Comparison of ENCODE assay signal across 3 cellular contexts in the genomic region with DNA sequence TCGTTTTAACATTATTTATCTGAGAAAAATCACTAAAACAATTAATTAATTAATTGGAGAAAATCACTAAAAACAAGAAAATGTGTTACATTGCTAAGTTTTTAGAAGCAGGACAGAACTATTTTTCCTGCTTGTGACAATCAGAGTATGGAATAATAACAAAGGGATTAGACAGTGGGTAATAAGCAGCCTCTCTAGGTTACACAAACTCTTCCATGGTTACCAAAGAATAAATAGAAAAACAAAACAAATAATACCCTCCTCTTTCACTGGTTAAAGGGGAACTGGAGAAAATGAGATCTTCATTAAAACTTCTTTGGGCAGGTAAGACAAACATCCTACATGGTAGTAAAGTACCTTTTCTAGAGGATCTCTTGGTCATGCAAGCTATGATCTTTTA.
TF ChIP-seq lines count a peak whose summit lies in the region.

No MANE protein-coding gene starts in this region.

TF ChIP-seq in GM23338, 12 proteins besides CTCF, POLR2A, EP300 and RAD21 (continues in another document):
- TF ChIP-seq, protein P1, sequence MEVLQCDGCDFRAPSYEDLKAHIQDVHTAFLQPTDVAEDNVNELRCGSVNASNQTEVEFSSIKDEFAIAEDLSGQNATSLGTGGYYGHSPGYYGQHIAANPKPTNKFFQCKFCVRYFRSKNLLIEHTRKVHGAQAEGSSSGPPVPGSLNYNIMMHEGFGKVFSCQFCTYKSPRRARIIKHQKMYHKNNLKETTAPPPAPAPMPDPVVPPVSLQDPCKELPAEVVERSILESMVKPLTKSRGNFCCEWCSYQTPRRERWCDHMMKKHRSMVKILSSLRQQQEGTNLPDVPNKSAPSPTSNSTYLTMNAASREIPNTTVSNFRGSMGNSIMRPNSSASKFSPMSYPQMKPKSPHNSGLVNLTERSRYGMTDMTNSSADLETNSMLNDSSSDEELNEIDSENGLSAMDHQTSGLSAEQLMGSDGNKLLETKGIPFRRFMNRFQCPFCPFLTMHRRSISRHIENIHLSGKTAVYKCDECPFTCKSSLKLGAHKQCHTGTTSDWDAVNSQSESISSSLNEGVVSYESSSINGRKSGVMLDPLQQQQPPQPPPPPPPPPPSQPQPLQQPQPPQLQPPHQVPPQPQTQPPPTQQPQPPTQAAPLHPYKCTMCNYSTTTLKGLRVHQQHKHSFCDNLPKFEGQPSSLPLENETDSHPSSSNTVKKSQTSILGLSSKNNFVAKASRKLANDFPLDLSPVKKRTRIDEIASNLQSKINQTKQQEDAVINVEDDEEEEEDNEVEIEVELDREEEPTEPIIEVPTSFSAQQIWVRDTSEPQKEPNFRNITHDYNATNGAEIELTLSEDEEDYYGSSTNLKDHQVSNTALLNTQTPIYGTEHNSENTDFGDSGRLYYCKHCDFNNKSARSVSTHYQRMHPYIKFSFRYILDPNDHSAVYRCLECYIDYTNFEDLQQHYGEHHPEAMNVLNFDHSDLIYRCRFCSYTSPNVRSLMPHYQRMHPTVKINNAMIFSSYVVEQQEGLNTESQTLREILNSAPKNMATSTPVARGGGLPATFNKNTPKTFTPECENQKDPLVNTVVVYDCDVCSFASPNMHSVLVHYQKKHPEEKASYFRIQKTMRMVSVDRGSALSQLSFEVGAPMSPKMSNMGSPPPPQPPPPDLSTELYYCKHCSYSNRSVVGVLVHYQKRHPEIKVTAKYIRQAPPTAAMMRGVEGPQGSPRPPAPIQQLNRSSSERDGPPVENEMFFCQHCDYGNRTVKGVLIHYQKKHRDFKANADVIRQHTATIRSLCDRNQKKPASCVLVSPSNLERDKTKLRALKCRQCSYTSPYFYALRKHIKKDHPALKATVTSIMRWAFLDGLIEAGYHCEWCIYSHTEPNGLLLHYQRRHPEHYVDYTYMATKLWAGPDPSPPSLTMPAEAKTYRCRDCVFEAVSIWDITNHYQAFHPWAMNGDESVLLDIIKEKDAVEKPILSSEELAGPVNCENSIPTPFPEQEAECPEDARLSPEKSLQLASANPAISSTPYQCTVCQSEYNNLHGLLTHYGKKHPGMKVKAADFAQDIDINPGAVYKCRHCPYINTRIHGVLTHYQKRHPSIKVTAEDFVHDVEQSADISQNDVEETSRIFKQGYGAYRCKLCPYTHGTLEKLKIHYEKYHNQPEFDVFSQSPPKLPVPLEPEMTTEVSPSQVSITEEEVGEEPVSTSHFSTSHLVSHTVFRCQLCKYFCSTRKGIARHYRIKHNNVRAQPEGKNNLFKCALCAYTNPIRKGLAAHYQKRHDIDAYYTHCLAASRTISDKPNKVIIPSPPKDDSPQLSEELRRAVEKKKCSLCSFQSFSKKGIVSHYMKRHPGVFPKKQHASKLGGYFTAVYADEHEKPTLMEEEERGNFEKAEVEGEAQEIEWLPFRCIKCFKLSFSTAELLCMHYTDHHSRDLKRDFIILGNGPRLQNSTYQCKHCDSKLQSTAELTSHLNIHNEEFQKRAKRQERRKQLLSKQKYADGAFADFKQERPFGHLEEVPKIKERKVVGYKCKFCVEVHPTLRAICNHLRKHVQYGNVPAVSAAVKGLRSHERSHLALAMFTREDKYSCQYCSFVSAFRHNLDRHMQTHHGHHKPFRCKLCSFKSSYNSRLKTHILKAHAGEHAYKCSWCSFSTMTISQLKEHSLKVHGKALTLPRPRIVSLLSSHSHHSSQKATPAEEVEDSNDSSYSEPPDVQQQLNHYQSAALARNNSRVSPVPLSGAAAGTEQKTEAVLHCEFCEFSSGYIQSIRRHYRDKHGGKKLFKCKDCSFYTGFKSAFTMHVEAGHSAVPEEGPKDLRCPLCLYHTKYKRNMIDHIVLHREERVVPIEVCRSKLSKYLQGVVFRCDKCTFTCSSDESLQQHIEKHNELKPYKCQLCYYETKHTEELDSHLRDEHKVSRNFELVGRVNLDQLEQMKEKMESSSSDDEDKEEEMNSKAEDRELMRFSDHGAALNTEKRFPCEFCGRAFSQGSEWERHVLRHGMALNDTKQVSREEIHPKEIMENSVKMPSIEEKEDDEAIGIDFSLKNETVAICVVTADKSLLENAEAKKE (CRISPR knock-in tag; IDR thresholded peaks at IDR 0.05): no peak
- TF ChIP-seq ZNF331 (CRISPR knock-in tag; IDR thresholded peaks at IDR 0.05; ENCODE audit: low read depth) (no peak), STAT1 (IDR thresholded peaks at IDR 0.05; ENCODE audit: unreplicated experiment) (no peak), EZH2 (IDR thresholded peaks at IDR 0.05; ENCODE audit: low read depth, unreplicated experiment) (no peak), JUNB (IDR thresholded peaks at IDR 0.05; ENCODE audit: unreplicated experiment) (no peak), EZH2phosphoT487 (IDR thresholded peaks at IDR 0.05; ENCODE audit: unreplicated experiment) (no peak)

TF ChIP-seq in H1, 55 proteins besides CTCF, POLR2A, EP300 and RAD21:
- TF ChIP-seq CEBPB (IDR thresholded peaks at IDR 0.05; ENCODE audit: low read depth, low read length): no peak
- no peak for TF ChIP-seq ASH2L (IDR thresholded peaks at IDR 0.05; ENCODE audit: low read length)
- no peak for TF ChIP-seq CBX5 (IDR thresholded peaks at IDR 0.05; ENCODE audit: low read depth, low read length)
- TF ChIP-seq BRCA1 (IDR thresholded peaks at IDR 0.05; ENCODE audit: low read depth, low read length): no peak
- no peak for TF ChIP-seq SP4 (IDR thresholded peaks at IDR 0.05; ENCODE audit: low read length)
- TF ChIP-seq BCL11A (IDR thresholded peaks at IDR 0.05; ENCODE audit: low read depth in 2 of 2, low read length in 2 of 2): no peak
- no peak for TF ChIP-seq ATF3 (IDR thresholded peaks at IDR 0.05; ENCODE audit: insufficient read depth, low read depth, low read length)
- TF ChIP-seq RBBP5 (IDR thresholded peaks at IDR 0.05; ENCODE audit: borderline replicate concordance, low read depth, low read length): no peak
- TF ChIP-seq SP1 (IDR thresholded peaks at IDR 0.05; ENCODE audit: low read depth, low read length): no peak
- TF ChIP-seq KDM1A (IDR thresholded peaks at IDR 0.05; ENCODE audit: borderline replicate concordance, low read length): no peak
- TF ChIP-seq CHD1 (IDR thresholded peaks at IDR 0.05; ENCODE audit: low read depth, low read length): no peak
- TF ChIP-seq SUZ12 (IDR thresholded peaks at IDR 0.05; ENCODE audit: low read length): no peak
- TF ChIP-seq MAFK (IDR thresholded peaks at IDR 0.05; ENCODE audit: low read depth, low read length): no peak

TF ChIP-seq in neural cell, 6 proteins besides CTCF, POLR2A, EP300 and RAD21:
- TF ChIP-seq TAF1 (IDR thresholded peaks at IDR 0.05; ENCODE audit: low read depth): no peak
- TF ChIP-seq POLR2AphosphoS5 (IDR thresholded peaks at IDR 0.05): no peak
- TF ChIP-seq MXI1 (conservative IDR thresholded peaks at IDR 0.05; ENCODE audit: poor library complexity, severe bottlenecking): no peak
- TF ChIP-seq EZH2 (IDR thresholded peaks at IDR 0.05; ENCODE audit: borderline replicate concordance, insufficient read depth, low read length, poor library complexity, severe bottlenecking): no peak
- no peak for TF ChIP-seq SMC3 (conservative IDR thresholded peaks at IDR 0.05; ENCODE audit: poor library complexity)
- no peak for TF ChIP-seq REST (IDR thresholded peaks at IDR 0.05; ENCODE audit: borderline replicate concordance)
